ENCODE assay signal across 8 cellular contexts in the genomic region with DNA sequence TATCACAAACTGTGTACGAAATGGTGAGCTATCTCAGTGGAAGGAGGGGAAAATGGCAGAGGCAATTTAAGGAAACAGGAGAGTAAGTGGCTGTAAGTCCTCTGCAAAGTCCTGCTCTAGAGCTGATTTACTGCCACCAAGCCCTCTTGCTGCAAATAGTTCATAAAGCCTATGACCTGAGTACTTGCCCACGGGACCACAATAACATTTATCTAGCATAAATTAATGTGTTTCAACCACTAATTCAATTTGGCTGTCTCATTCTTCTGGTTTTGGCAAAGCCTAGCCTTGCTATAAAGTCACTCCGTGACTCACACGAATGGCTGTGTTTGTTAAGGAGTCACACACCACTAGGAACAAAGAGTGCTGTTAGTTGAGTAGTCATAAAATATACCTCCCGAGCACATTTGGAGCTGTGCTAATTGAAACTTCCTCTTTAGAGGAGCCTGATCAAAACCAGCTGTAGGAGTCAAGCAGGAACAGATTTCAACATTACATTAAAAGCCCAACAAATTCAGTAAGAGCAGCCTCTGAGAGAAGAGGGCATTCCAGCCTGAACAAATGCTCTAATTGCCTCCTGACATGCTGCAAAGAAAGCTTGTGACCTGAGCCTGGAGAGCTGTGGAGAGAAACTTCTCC.
DNase-seq lines count a peak whose midpoint lies in the region; ATAC-seq, FAIRE-seq and TF ChIP-seq lines count a peak whose summit lies in the region.

No MANE protein-coding gene starts in this region.

- H3K9me3 ChIP-seq in AG04450 (ENCODE audit: control insufficient read depth, insufficient read depth, low read length) (no peaks in the 10 kb centered on the region), PC-3 (ENCODE audit: low read length) (no peaks in the 10 kb centered on the region), muscle layer of duodenum (ENCODE audit: control insufficient read depth in 1 of 2, low read length in 2 of 2) (no peaks in the 10 kb centered on the region)

- peak overlapping the region; percentile 63 for H3K27ac ChIP-seq in AG04450 (ENCODE audit: low read depth, low read length)
- H3K27ac ChIP-seq in PC-3 (ENCODE audit: low read length), result peak overlapping the region; percentile 93
- H3K27ac ChIP-seq in muscle layer of duodenum (ENCODE audit: low read length), result peak overlapping the region; percentile 92

- no peaks in the 10 kb centered on the region for H3K27me3 ChIP-seq in AG04450 (ENCODE audit: control insufficient read depth, insufficient read depth, low read length)
- H3K27me3 ChIP-seq in PC-3 (ENCODE audit: low read length), result no peaks in the 10 kb centered on the region
- H3K27me3 ChIP-seq in muscle layer of duodenum (ENCODE audit: low read depth, low read length), result no peaks in the 10 kb centered on the region

- DNase-seq in AG04450 (ENCODE audit: low read depth, low spot score), result peak; percentile 94
- DNase-seq in HT1080 (ENCODE audit: low read depth), result peak; percentile 98
- DNase-seq in PC-3, result peak; percentile 87
- DNase-seq in epithelial cell of esophagus (ENCODE audit: low read depth), result peak; percentile 95
- no peak for DNase-seq in GM12892 (ENCODE audit: insufficient read length)
- no peak for DNase-seq in stimulated activated CD4-positive, alpha-beta T cell treated with anti-CD3 and anti-CD28 coated beads, Interleukin-2, amount 100 ng/mL, for 48 hours

- H3F3A ChIP-seq in PC-3 (ENCODE audit: low read length, unreplicated experiment), result peaks cover 12% of the 10 kb centered on the region

- no peaks in the 10 kb centered on the region for H4K20me1 ChIP-seq in PC-3 (ENCODE audit: low read length)

- no peaks in the 10 kb centered on the region for H3K9me2 ChIP-seq in PC-3 (replicated peaks; ENCODE audit: low read length)

- H3K4me1 ChIP-seq in PC-3 (ENCODE audit: insufficient read depth, low read length) (peaks cover 32% of the 10 kb centered on the region), muscle layer of duodenum (ENCODE audit: control insufficient read depth in 1 of 2, insufficient read depth in 2 of 2, low read length in 2 of 2) (peaks cover 9 to 34% of the 10 kb centered on the region in 2 donors)

- no peak for FAIRE-seq in GM12892 (lab: Jason Lieb, UNC)

- no TSS peak for BruUV-seq in PC-3 (replicated peaks; lab: Mats Ljungman, UMichigan)

- ATAC-seq in PC-3, result peak; percentile 90
- no peak for ATAC-seq in HG02884 (IDR thresholded peaks at IDR 0.05; ENCODE audit: unreplicated experiment)

- CTCF ChIA-PET in AG04450 (lab: Charles Lee), result interaction anchor here (0.6 to 1.4 kb wide), 3 partner anchors 38 to 404 kb away, joined by 3 read pairs; no protein-coding TSS in a partner anchor
- CTCF ChIA-PET in PC-3 (lab: Charles Lee), result no interaction called here

- H3K36me3 ChIP-seq in PC-3 (ENCODE audit: low read depth, low read length) (no peaks in the 10 kb centered on the region), muscle layer of duodenum (ENCODE audit: control insufficient read depth in 1 of 2, insufficient read depth in 2 of 2, low read length in 2 of 2) (no peaks in the 10 kb centered on the region)

- H3K79me2 ChIP-seq in PC-3 (ENCODE audit: low read length), result no peaks in the 10 kb centered on the region

- no peak for TF ChIP-seq POLR2A in GM12892 (IDR thresholded peaks at IDR 0.05; ENCODE audit: low read depth, low read length)

- no peak overlapping the region for H3K4me3 ChIP-seq in AG04450 (ENCODE audit: low read depth, low read length)
- peak overlapping the region; percentile 58 for H3K4me3 ChIP-seq in PC-3 (ENCODE audit: low read length)
- no peak overlapping the region for H3K4me3 ChIP-seq in epithelial cell of esophagus (ENCODE audit: low read length)
- peak overlapping the region; percentile 18 to 36 for H3K4me3 ChIP-seq in muscle layer of duodenum (ENCODE audit: low read depth in 1 of 2, low read length in 2 of 2)

- POLR2A ChIA-PET in AG04450 (lab: Yijun Ruan, JAX) (interaction anchor here (0.6 to 2.9 kb wide), 14 partner anchors 38 to 869 kb away, joined by 3 to 16 read pairs (median 4); no protein-coding TSS in a partner anchor), PC-3 (lab: Charles Lee; ENCODE audit: unreplicated experiment) (no interaction called here)

- TF ChIP-seq CTCF in AG04450 (IDR thresholded peaks at IDR 0.05; ENCODE audit: low read depth, low read length) (no peak), PC-3 (conservative IDR thresholded peaks at IDR 0.05; ENCODE audit: low read depth, low read length) (no peak), epithelial cell of esophagus (IDR thresholded peaks at IDR 0.05; ENCODE audit: insufficient read depth, low read depth, low read length, missing control alignments) (no peak)

- intact Hi-C loops in PC-3 (cut with micrococcal nuclease), result loop anchor here (1.0 to 10.0 kb wide), 4 partner anchors 38 to 830 kb away; no protein-coding TSS in a partner anchor

- H3K9ac ChIP-seq in PC-3 (ENCODE audit: low read length), result peak overlapping the region; percentile 59

- peak overlapping the region; percentile 62 for H2AFZ ChIP-seq in PC-3 (ENCODE audit: low read length)

- H3K4me2 ChIP-seq in PC-3 (ENCODE audit: low read length), result peak overlapping the region; percentile 89

Comparison
In these comparisons a context has a peak if more than half of its experiments do, and no peak if none do; other contexts are left out.
1. DNase-seq: peak in AG04450 (single experiment), HT1080 (single experiment), PC-3 (single experiment) and epithelial cell of esophagus (single experiment); none in GM12892 (single experiment) and stimulated activated CD4-positive, alpha-beta T cell treated with anti-CD3 and anti-CD28 coated beads, Interleukin-2, amount 100 ng/mL, for 48 hours (0 of 2).
2. H3K4me3 ChIP-seq: peak in PC-3 (single experiment) and muscle layer of duodenum (2 of 2); none in AG04450 (single experiment) and epithelial cell of esophagus (single experiment).
3. Peak in every context shown above with its lines, with median percentiles within 50 percentile points of each other: H3K27ac ChIP-seq.